ENCODE assay signal across 1 cellular context in genomic region chr12:51341259-51342007, GRCh38.
TF ChIP-seq lines count a peak whose summit lies in the region.

No MANE protein-coding gene starts in this region.

TF ChIP-seq in HepG2, 621 proteins besides CTCF, POLR2A, EP300 and RAD21 (continued from another document):
- no peak for TF ChIP-seq ZBTB39 (CRISPR knock-in tag; IDR thresholded peaks at IDR 0.05)
- TF ChIP-seq ZNF597 (CRISPR knock-in tag; IDR thresholded peaks at IDR 0.05), result no peak
- TF ChIP-seq MTF1 (CRISPR knock-in tag; IDR thresholded peaks at IDR 0.05), result no peak
- no peak for TF ChIP-seq ZNF24 (IDR thresholded peaks at IDR 0.05)
- TF ChIP-seq HDAC1 (CRISPR knock-in tag; IDR thresholded peaks at IDR 0.05), result 0 out of 2 replicates have a peak, but pooled peaks have one; percentile 15
- no peak for TF ChIP-seq MED8 (CRISPR knock-in tag; IDR thresholded peaks at IDR 0.05; ENCODE audit: insufficient replicate concordance)
- peak; percentile 43; the same call in 1 of the 2 replicates for TF ChIP-seq GATAD2A (CRISPR knock-in tag; IDR thresholded peaks at IDR 0.05)
- TF ChIP-seq HNRNPK (IDR thresholded peaks at IDR 0.05; ENCODE audit: low read depth, low read length, poor library complexity, severe bottlenecking), result no peak
- TF ChIP-seq ZNF670 (CRISPR knock-in tag; IDR thresholded peaks at IDR 0.05; ENCODE audit: borderline replicate concordance), result no peak
- TF ChIP-seq ZNF550 (CRISPR knock-in tag; IDR thresholded peaks at IDR 0.05; ENCODE audit: borderline replicate concordance), result no peak
- TF ChIP-seq CENPX (CRISPR knock-in tag; IDR thresholded peaks at IDR 0.05), result no peak
- TF ChIP-seq ZBTB3 (CRISPR knock-in tag; IDR thresholded peaks at IDR 0.05; ENCODE audit: borderline replicate concordance, low read depth), result no peak
- no peak for TF ChIP-seq PTBP1 (IDR thresholded peaks at IDR 0.05; ENCODE audit: low read depth, low read length, poor library complexity, severe bottlenecking)
- TF ChIP-seq ZC3H13 (CRISPR knock-in tag; IDR thresholded peaks at IDR 0.05), result no peak
- no peak for TF ChIP-seq SMAD1 (CRISPR knock-in tag; IDR thresholded peaks at IDR 0.05; ENCODE audit: borderline replicate concordance, low read depth)
- no peak for TF ChIP-seq NFE2L1 (CRISPR knock-in tag; IDR thresholded peaks at IDR 0.05; ENCODE audit: borderline replicate concordance)
- peak; percentile 89 for TF ChIP-seq SMC3 (IDR thresholded peaks at IDR 0.05; ENCODE audit: low read length)
- no peak for TF ChIP-seq IRF1 (CRISPR knock-in tag; IDR thresholded peaks at IDR 0.05; ENCODE audit: low read depth)
- no peak for TF ChIP-seq RFX5 (IDR thresholded peaks at IDR 0.05; ENCODE audit: low read depth, low read length)
- peak; percentile 16 for TF ChIP-seq TEAD3 (CRISPR knock-in tag; optimal IDR thresholded peaks at IDR 0.05; ENCODE audit: borderline replicate concordance)
- no peak for TF ChIP-seq NR3C1 (CRISPR knock-in tag; IDR thresholded peaks at IDR 0.05)
- no peak for TF ChIP-seq SETDB1 (CRISPR knock-in tag; IDR thresholded peaks at IDR 0.05; ENCODE audit: borderline replicate concordance)
- no peak for TF ChIP-seq ZNF292 (CRISPR knock-in tag; IDR thresholded peaks at IDR 0.05; ENCODE audit: borderline replicate concordance, low read depth)
- TF ChIP-seq PPARG (CRISPR knock-in tag; conservative IDR thresholded peaks at IDR 0.05), result no peak
- TF ChIP-seq MED1 (CRISPR knock-in tag; IDR thresholded peaks at IDR 0.05), result 0 out of 2 replicates have a peak, but pooled peaks have one; percentile 28
- no peak for TF ChIP-seq GABPA (IDR thresholded peaks at IDR 0.05; ENCODE audit: low read depth, low read length)
- no peak for TF ChIP-seq GABPA (CRISPR knock-in tag; IDR thresholded peaks at IDR 0.05; ENCODE audit: low read depth)
- no peak for TF ChIP-seq ZNF547 (CRISPR knock-in tag; IDR thresholded peaks at IDR 0.05)
- no peak for TF ChIP-seq ZBTB46 (CRISPR knock-in tag; IDR thresholded peaks at IDR 0.05; ENCODE audit: borderline replicate concordance)
- TF ChIP-seq ZFP82 (CRISPR knock-in tag; IDR thresholded peaks at IDR 0.05; ENCODE audit: borderline replicate concordance), result no peak
- no peak for TF ChIP-seq ZNF691 (CRISPR knock-in tag; IDR thresholded peaks at IDR 0.05; ENCODE audit: borderline replicate concordance, low read depth)
- TF ChIP-seq RARA (CRISPR knock-in tag; IDR thresholded peaks at IDR 0.05), result peak; percentile 28; the same call in 1 of the 2 replicates
